In the genomic region with DNA sequence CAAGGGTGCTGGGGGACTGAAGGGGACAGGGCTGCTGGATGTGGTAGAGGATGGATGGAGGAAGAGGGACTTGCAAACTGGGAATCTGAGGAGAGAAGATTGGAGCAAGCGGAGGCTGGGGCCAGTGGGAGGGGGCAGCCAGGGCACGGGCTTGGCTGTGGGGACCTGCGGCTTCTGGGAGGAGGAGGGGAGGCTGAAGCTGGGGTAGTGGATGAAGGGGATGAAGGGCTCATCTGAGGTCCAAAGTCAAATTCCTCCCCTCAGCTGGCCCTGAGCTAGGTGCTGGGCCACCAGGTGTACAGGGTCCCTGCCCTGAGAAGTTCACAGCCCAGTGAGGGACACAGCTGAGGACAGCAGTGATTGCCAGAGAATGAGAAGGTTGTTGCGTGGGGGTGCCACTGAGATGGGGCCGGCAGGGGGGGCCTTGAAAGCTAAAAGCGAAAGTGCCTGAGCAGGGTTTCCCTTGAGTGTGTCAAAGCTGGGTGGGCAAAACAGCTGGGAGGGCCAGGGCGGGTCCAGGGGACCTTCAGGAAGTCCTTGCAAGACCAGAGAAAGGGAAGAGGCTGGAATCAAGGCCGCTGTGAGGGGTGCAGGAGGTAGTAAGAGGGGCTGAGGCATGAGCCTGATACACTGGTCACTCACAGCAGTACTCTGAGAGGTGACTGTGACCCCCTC, we compare ENCODE assay signal across 24 cellular contexts.
DNase-seq lines count a peak whose midpoint lies in the region; ATAC-seq and TF ChIP-seq lines count a peak whose summit lies in the region.
"Had no signal": no experiment of that assay in that cellular context is flagged by ENCODE, and none has a peak within 500 bp of the region (broad histone marks: within the 10 kb centered on the region; RNA-seq: fewer than 3 reads in every experiment).

No MANE protein-coding gene starts in this region.

- no peak for ATAC-seq in HG03354 (IDR thresholded peaks at IDR 0.05; ENCODE audit: poor library complexity, severe bottlenecking, unreplicated experiment)
- no peak for ATAC-seq in HG03342 (IDR thresholded peaks at IDR 0.05; ENCODE audit: unreplicated experiment)
- ATAC-seq: GM12878, mucosa of descending colon, pancreas had no signal

- H3K9me3 ChIP-seq in adrenal gland (replicated peaks in 1 of 3) = no peaks in the 10 kb centered on the region
- H3K9me3 ChIP-seq: mucosa of descending colon, pancreas, upper lobe of left lung had no signal

- no peaks in the 10 kb centered on the region for H3K27me3 ChIP-seq in adrenal gland
- H3K27me3 ChIP-seq: pancreas, upper lobe of left lung had no signal

- H3K27ac ChIP-seq in adrenal gland = no peak overlapping the region
- H3K27ac ChIP-seq: epithelial cell of prostate, pancreas, PC-9, upper lobe of left lung, WERI-Rb-1 had no signal

- no peak for TF ChIP-seq CTCF in adrenal gland (IDR thresholded peaks at IDR 0.05)

- WGBS in adrenal gland, 4 donors = 84 to 89% (median 86%) methylated on average over 8 of the region's 8 CpGs

- TF ChIP-seq POLR2A in adrenal gland (IDR thresholded peaks at IDR 0.05) = no peak

- intact Hi-C loops in adrenal gland (cut with DNase I) (no loop called here), posterior vena cava (cut with DNase I) (no loop called here)

- H3K4me1 ChIP-seq in adrenal gland (replicated peaks in 1 of 2) = no peaks in the 10 kb centered on the region
- H3K4me1 ChIP-seq: pancreas, upper lobe of left lung had no signal

- DNase-seq in AG20443 (ENCODE audit: low spot score) = peak; percentile 6
- peak; percentile 14 for DNase-seq in D341Med (ENCODE audit: low spot score)
- peak in 4 of 7 donors; percentile 2 to 36 (median 10) for DNase-seq in adrenal gland
- DNase-seq in posterior vena cava (ENCODE audit: low spot score) = peak; percentile 49
- DNase-seq in NCI-H526 (lab: John Stamatoyannopoulos, UW) = no peak
- DNase-seq: Calu3; effector CD4-positive, alpha-beta T cell; mucosa of descending colon; NCI-H1092 treated with DMSO at 0.1 percent for 48 hours; NCI-H1930; NCI-H524; PC-9; Right ventricle myocardium superior; stimulated activated CD4-positive, alpha-beta T cell treated with anti-CD3 and anti-CD28 coated beads, Interleukin-1b, Interleukin-23, amount 100 ng/mL, for 48 hours; T1000; WERI-Rb-1 had no signal

- H3K4me3 ChIP-seq in adrenal gland = no peak overlapping the region
- H3K4me3 ChIP-seq: GM12878, lung, mucosa of descending colon, pancreas, PC-9, smooth muscle cell, upper lobe of left lung had no signal

- no peaks in the 10 kb centered on the region for H3K36me3 ChIP-seq in adrenal gland (replicated peaks in 1 of 2)
- H3K36me3 ChIP-seq: pancreas, upper lobe of left lung, WERI-Rb-1 had no signal

Comparison
In these comparisons a context has a peak if more than half of its experiments do, and no peak if none do; other contexts are left out.
1. DNase-seq: peak in AG20443 (single experiment), D341Med (single experiment), adrenal gland (4 of 7) and posterior vena cava (single experiment); none in NCI-H526 (0 of 2).